Comparison of ENCODE assay signal across 10 cellular contexts in genomic region chrX:13283968-13284914, GRCh38. TPM values are rescaled to one million over a fixed set of nuclear protein-coding genes. Genes with fewer than 3 reads are reported as not detected.
A peak's percentile ranks its signal among the peaks of the same experiment; 100 is the strongest.
DNase-seq lines count a peak whose midpoint lies in the region; TF ChIP-seq lines count a peak whose summit lies in the region.
"Had no signal": no experiment of that assay in that cellular context is flagged by ENCODE, and none has a peak within 500 bp of the region (broad histone marks: within the 10 kb centered on the region; RNA-seq: fewer than 3 reads in every experiment).

No MANE protein-coding gene starts in this region.

- H3K79me2 ChIP-seq in Loucy (ENCODE audit: insufficient read depth, low read length) (no peaks in the 10 kb centered on the region), PC-9 (ENCODE audit: low read depth) (no peaks in the 10 kb centered on the region)

- H3K4me1 ChIP-seq in Loucy (ENCODE audit: insufficient read depth, low read length, poor library complexity, severe bottlenecking) (peaks cover 14% of the 10 kb centered on the region), mesodermal cell (ENCODE audit: control insufficient read depth, insufficient read depth, low read length, poor library complexity, severe bottlenecking) (peaks cover 13% of the 10 kb centered on the region), PC-9 (replicated peaks; ENCODE audit: insufficient read depth) (peaks cover 21% of the 10 kb centered on the region), testis (no peaks in the 10 kb centered on the region)

- WGBS in mesodermal cell (ENCODE audit: insufficient coverage in 2 of 2), 2 experiments, result 50% methylated on average over 1 of the region's 2 CpGs; no CpG with 5 or more reads in 1 of the 2 experiments
- WGBS in testis, 2 donors, result 83 to 92% methylated on average over 2 of the region's 2 CpGs

- H3K27me3 ChIP-seq in Loucy (ENCODE audit: insufficient read depth, low read length, poor library complexity, severe bottlenecking), result no peaks in the 10 kb centered on the region
- H3K27me3 ChIP-seq in PC-9 (ENCODE audit: insufficient read depth, low read depth), result no peaks in the 10 kb centered on the region
- no peaks in the 10 kb centered on the region for H3K27me3 ChIP-seq in testis

- H3K36me3 ChIP-seq in Loucy (ENCODE audit: insufficient read depth, low read length) (no peaks in the 10 kb centered on the region), mesodermal cell (ENCODE audit: control insufficient read depth, insufficient read depth, low read length) (no peaks in the 10 kb centered on the region), PC-9 (ENCODE audit: low read depth) (no peaks in the 10 kb centered on the region), testis (ENCODE audit: low read depth, missing control alignments) (no peaks in the 10 kb centered on the region)

- peak overlapping the region; percentile 50 for H3K27ac ChIP-seq in caudate nucleus (ENCODE audit: low read depth, low read length)
- H3K27ac ChIP-seq in mesodermal cell (ENCODE audit: low read depth, low read length, severe bottlenecking), result peak overlapping the region; percentile 67
- H3K27ac ChIP-seq in PC-9, result no peak overlapping the region; the same call in 1 of the 2 replicates
- no peak overlapping the region for H3K27ac ChIP-seq in testis

- no peak for TF ChIP-seq POLR2A in testis (IDR thresholded peaks at IDR 0.05)

- H3K9me3 ChIP-seq in Loucy (ENCODE audit: insufficient read depth, low read depth, low read length) (no peaks in the 10 kb centered on the region; the same call in 1 of the 2 replicates), mesodermal cell (ENCODE audit: control insufficient read depth, low read length) (peaks cover 18% of the 10 kb centered on the region), PC-9 (ENCODE audit: insufficient read depth, low read depth) (no peaks in the 10 kb centered on the region; the same call in 1 of the 2 replicates), testis (no peaks in the 10 kb centered on the region)

- H3K9me2 ChIP-seq in Loucy (replicated peaks; ENCODE audit: low read depth, low read length) (no peaks in the 10 kb centered on the region), PC-9 (ENCODE audit: insufficient read depth) (no peaks in the 10 kb centered on the region)

- H3K4me3 ChIP-seq in Loucy (ENCODE audit: low read length, poor library complexity, severe bottlenecking) (no peak overlapping the region), mesodermal cell (ENCODE audit: extremely low read depth, insufficient read depth, low read length, poor library complexity, severe bottlenecking) (no peak overlapping the region), PC-9 (no peak overlapping the region), testis (no peak overlapping the region)

- TF ChIP-seq CTCF in Loucy (conservative IDR thresholded peaks at IDR 0.05; ENCODE audit: low read length) (no peak), PC-9 (conservative IDR thresholded peaks at IDR 0.05) (no peak), testis (IDR thresholded peaks at IDR 0.05) (no peak)

- intact Hi-C loops in PC-9 (cut with micrococcal nuclease; ENCODE audit: unreplicated experiment), result no loop called here
- intact Hi-C loops in testis (cut with DNase I; ENCODE audit: low total_unique reads), result no loop called here

- BruUV-seq in PC-9 (replicated peaks; lab: Mats Ljungman, UMichigan), result no TSS peak

- H3K9ac ChIP-seq in Loucy (ENCODE audit: low read depth, low read length, poor library complexity, severe bottlenecking), result no peak overlapping the region

- 0 out of 2 replicates have a peak overlapping the region, but pooled peaks have one; percentile 19 for H2AFZ ChIP-seq in Loucy (ENCODE audit: low read length)
- no peak overlapping the region; the same call in 1 of the 2 replicates for H2AFZ ChIP-seq in PC-9

- H3F3A ChIP-seq in Loucy (ENCODE audit: low read depth), result no peaks in the 10 kb centered on the region
- H3F3A ChIP-seq in PC-9 (ENCODE audit: insufficient read depth, low read depth), result no peaks in the 10 kb centered on the region

- H3K4me2 ChIP-seq in Loucy (ENCODE audit: low read depth, low read length, poor library complexity, severe bottlenecking) (peak overlapping the region; percentile 32), PC-9 (no peak overlapping the region)

- POLR2A ChIA-PET in PC-9 (lab: Charles Lee; ENCODE audit: unreplicated experiment), result no interaction called here

- no peaks in the 10 kb centered on the region for H4K20me1 ChIP-seq in Loucy (ENCODE audit: insufficient read depth, low read length, poor library complexity, severe bottlenecking)
- H4K20me1 ChIP-seq in PC-9 (ENCODE audit: insufficient read depth), result no peaks in the 10 kb centered on the region

- DNase-seq in Ammon's horn (ENCODE audit: low spot score) (peak; percentile 9), caudate nucleus (lab: John Stamatoyannopoulos, UW) (peak in 12 of 61 donors; percentile 1 to 40 (median 4)), PC-9 (no peak), ecto neural progenitor cell (ENCODE audit: low spot score) (no peak), testis (no peak)
- no peak for DNase-seq in activated CD4-positive, CD25-positive, alpha-beta regulatory T cell treated with anti-CD3 and anti-CD28 coated beads, Interleukin-2, amount 50 U/mL, for 72 hours
- DNase-seq: activated CD4-positive, alpha-beta T cell treated with anti-CD3 and anti-CD28 coated beads for 1 hour; NCI-H526 had no signal

- CTCF ChIA-PET in PC-9 (lab: Charles Lee), result no interaction called here

RNA-seq across cellular contexts. Expression of gene ATXN3L, which starts 35.6 kb away (rescaled TPM):
- polyA plus RNA-seq in mesodermal cell (2013, experiment 1 of 2), result not detected
- not detected for polyA plus RNA-seq in mesodermal cell (2013, experiment 2 of 2)
- total RNA-seq in PC-9 (2021) (not detected in 2 replicates), testis (1 to 10 TPM; 1.2 to 4.3 TPM)
- 1.8 TPM for polyA plus RNA-seq in testis (ENCODE audit: insufficient read depth, low read depth, low replicate concordance)

Comparison
In these comparisons a context has a peak if more than half of its experiments do, and no peak if none do; other contexts are left out.
1. H3K27ac ChIP-seq: peak in caudate nucleus (single experiment) and mesodermal cell (single experiment); none in PC-9 (single experiment) and testis (0 of 2).